2 cellular contexts compared by ENCODE assay signal in the genomic region with DNA sequence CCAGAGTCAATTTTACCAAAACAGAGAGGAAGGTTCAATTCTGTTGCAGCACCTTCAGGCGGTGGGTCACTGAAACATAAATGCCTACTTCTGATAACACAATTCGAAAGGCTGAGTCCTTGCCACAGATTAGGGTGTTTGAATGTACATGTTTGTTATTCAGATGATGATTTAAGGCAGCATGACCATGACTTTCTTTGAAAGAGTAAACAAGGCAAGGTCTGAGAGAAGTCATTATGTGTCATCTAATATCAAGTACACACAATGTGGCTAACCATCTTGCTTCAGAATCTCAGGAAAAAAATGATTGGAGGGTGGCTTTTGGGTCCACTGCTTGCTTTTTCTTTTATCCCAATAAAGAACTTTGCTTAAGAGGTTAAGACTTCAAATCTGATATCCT.
TF ChIP-seq lines count a peak whose summit lies in the region.

No MANE protein-coding gene starts in this region.

TF ChIP-seq in GM23338, 12 proteins besides CTCF, POLR2A, EP300 and RAD21:
- TF ChIP-seq, protein P1, sequence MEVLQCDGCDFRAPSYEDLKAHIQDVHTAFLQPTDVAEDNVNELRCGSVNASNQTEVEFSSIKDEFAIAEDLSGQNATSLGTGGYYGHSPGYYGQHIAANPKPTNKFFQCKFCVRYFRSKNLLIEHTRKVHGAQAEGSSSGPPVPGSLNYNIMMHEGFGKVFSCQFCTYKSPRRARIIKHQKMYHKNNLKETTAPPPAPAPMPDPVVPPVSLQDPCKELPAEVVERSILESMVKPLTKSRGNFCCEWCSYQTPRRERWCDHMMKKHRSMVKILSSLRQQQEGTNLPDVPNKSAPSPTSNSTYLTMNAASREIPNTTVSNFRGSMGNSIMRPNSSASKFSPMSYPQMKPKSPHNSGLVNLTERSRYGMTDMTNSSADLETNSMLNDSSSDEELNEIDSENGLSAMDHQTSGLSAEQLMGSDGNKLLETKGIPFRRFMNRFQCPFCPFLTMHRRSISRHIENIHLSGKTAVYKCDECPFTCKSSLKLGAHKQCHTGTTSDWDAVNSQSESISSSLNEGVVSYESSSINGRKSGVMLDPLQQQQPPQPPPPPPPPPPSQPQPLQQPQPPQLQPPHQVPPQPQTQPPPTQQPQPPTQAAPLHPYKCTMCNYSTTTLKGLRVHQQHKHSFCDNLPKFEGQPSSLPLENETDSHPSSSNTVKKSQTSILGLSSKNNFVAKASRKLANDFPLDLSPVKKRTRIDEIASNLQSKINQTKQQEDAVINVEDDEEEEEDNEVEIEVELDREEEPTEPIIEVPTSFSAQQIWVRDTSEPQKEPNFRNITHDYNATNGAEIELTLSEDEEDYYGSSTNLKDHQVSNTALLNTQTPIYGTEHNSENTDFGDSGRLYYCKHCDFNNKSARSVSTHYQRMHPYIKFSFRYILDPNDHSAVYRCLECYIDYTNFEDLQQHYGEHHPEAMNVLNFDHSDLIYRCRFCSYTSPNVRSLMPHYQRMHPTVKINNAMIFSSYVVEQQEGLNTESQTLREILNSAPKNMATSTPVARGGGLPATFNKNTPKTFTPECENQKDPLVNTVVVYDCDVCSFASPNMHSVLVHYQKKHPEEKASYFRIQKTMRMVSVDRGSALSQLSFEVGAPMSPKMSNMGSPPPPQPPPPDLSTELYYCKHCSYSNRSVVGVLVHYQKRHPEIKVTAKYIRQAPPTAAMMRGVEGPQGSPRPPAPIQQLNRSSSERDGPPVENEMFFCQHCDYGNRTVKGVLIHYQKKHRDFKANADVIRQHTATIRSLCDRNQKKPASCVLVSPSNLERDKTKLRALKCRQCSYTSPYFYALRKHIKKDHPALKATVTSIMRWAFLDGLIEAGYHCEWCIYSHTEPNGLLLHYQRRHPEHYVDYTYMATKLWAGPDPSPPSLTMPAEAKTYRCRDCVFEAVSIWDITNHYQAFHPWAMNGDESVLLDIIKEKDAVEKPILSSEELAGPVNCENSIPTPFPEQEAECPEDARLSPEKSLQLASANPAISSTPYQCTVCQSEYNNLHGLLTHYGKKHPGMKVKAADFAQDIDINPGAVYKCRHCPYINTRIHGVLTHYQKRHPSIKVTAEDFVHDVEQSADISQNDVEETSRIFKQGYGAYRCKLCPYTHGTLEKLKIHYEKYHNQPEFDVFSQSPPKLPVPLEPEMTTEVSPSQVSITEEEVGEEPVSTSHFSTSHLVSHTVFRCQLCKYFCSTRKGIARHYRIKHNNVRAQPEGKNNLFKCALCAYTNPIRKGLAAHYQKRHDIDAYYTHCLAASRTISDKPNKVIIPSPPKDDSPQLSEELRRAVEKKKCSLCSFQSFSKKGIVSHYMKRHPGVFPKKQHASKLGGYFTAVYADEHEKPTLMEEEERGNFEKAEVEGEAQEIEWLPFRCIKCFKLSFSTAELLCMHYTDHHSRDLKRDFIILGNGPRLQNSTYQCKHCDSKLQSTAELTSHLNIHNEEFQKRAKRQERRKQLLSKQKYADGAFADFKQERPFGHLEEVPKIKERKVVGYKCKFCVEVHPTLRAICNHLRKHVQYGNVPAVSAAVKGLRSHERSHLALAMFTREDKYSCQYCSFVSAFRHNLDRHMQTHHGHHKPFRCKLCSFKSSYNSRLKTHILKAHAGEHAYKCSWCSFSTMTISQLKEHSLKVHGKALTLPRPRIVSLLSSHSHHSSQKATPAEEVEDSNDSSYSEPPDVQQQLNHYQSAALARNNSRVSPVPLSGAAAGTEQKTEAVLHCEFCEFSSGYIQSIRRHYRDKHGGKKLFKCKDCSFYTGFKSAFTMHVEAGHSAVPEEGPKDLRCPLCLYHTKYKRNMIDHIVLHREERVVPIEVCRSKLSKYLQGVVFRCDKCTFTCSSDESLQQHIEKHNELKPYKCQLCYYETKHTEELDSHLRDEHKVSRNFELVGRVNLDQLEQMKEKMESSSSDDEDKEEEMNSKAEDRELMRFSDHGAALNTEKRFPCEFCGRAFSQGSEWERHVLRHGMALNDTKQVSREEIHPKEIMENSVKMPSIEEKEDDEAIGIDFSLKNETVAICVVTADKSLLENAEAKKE (CRISPR knock-in tag; IDR thresholded peaks at IDR 0.05): no peak

TF ChIP-seq in H1, 55 proteins besides CTCF, POLR2A, EP300 and RAD21:
- TF ChIP-seq RNF2 (IDR thresholded peaks at IDR 0.05; ENCODE audit: borderline replicate concordance, low read depth, low read length, missing control alignments, poor library complexity, severe bottlenecking): no peak
